In the genomic region with DNA sequence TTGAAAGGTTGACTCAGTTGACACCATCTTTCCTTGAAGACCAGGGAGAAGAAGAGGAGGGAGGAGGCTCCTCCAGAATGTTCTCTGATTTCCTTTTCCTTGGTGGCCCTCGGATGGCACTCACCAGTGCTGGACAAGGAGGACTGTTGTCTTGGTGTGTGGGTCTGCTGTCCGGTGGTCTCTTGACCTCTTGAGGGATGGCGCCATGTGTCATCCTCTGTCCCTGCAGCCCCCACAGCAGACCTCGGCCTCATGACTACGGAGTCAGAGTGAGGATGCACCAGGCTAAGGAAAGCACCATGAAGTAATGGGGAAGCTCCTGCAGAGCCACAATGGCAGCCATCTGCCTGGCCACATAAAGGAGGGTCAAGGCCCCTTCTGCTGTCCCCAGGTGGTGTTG, we compare ENCODE assay signal across 29 cellular contexts.
DNase-seq lines count a peak whose midpoint lies in the region; ATAC-seq and TF ChIP-seq lines count a peak whose summit lies in the region.
"Had no signal": no experiment of that assay in that cellular context is flagged by ENCODE, and none has a peak within 500 bp of the region (broad histone marks: within the 10 kb centered on the region; RNA-seq: fewer than 3 reads in every experiment).

No MANE protein-coding gene starts in this region.

- peaks cover 0 to 13% (median 0%) of the 10 kb centered on the region in 4 donors for H3K27me3 ChIP-seq in esophagus muscularis mucosa
- H3K27me3 ChIP-seq: BE2C; BLaER1; BLaER1 treated with 17β-estradiol and CSF1 and Interleukin-3, amounts not matched to agents 10 nM and 100 nM had no signal

- no peaks in the 10 kb centered on the region for H3K36me3 ChIP-seq in esophagus muscularis mucosa
- H3K36me3 ChIP-seq: BE2C; BLaER1; BLaER1 treated with 17β-estradiol and CSF1 and Interleukin-3, amounts not matched to agents 10 nM and 100 nM had no signal

- ATAC-seq in Right ventricle myocardium inferior (no peak), left cardiac atrium (no peak), esophagus mucosa (no peak)
- ATAC-seq: A549; CD8-positive, alpha-beta T cell had no signal

- H3K9me3 ChIP-seq in esophagus muscularis mucosa = peaks cover 0 to 17% (median 3%) of the 10 kb centered on the region in 4 donors
- H3K9me3 ChIP-seq: A549, BE2C had no signal

- H3K27ac ChIP-seq in esophagus muscularis mucosa (replicated peaks in 1 of 4) = no peak overlapping the region
- H3K27ac ChIP-seq: 22Rv1; A549; BLaER1; BLaER1 treated with 17β-estradiol and CSF1 and Interleukin-3, amounts not matched to agents 10 nM and 100 nM; C4-2B had no signal

- WGBS in esophagus muscularis mucosa = 87% methylated on average over 5 of the region's 5 CpGs

- no peak for TF ChIP-seq CTCF in esophagus muscularis mucosa (IDR thresholded peaks at IDR 0.05)

- TF ChIP-seq POLR2A in esophagus muscularis mucosa (IDR thresholded peaks at IDR 0.05; ENCODE audit: low read depth) = no peak

- no peaks in the 10 kb centered on the region for H3K4me1 ChIP-seq in esophagus muscularis mucosa
- H3K4me1 ChIP-seq: A549, BE2C, Caco-2 had no signal

- no peak for TF ChIP-seq EP300 in esophagus muscularis mucosa (IDR thresholded peaks at IDR 0.05)

- intact Hi-C loops in Right ventricle myocardium inferior (cut with DNase I) = no loop called here
- intact Hi-C loops in left cardiac atrium (cut with DNase I) = no loop called here
- intact Hi-C loops in esophagus muscularis mucosa (cut with DNase I) = no loop called here

- no peak overlapping the region for H3K4me3 ChIP-seq in esophagus muscularis mucosa
- H3K4me3 ChIP-seq: A549; BLaER1; BLaER1 treated with 17β-estradiol and CSF1 and Interleukin-3, amounts not matched to agents 10 nM and 100 nM had no signal

- peak; percentile 53 for DNase-seq in Right ventricle myocardium inferior (ENCODE audit: missing footprints)
- DNase-seq in left cardiac atrium = no peak
- peak; percentile 85 for DNase-seq in esophagus muscularis mucosa (ENCODE audit: extremely low spot score)
- DNase-seq: 8988T; ACHN; AML-193; BE2C; C1 segment of cervical spinal cord; Caco-2; Calu3; CD4-positive, alpha-beta memory T cell; CD4-positive, alpha-beta T cell; CD4-positive, CD25-positive, alpha-beta regulatory T cell; CD8-positive, alpha-beta memory T cell; CD8-positive, alpha-beta T cell; COR-L47; DMS 273 treated with DMSO at 0.1 percent for 48 hours; DMS153; DMS53; DMS79; DMS79 treated with DMSO at 0.1 percent for 48 hours; DND-41; EL had no signal
